ENCODE assay signal across 2 cellular contexts in genomic region chr19:15717781-15718180, GRCh38.
TF ChIP-seq lines count a peak whose summit lies in the region.

No MANE protein-coding gene starts in this region.

TF ChIP-seq in A549, 52 proteins besides CTCF, POLR2A, EP300 and RAD21 (continued from another document):
- TF ChIP-seq REST (IDR thresholded peaks at IDR 0.05), result peak; percentile 72

TF ChIP-seq in HEK293, 187 proteins besides CTCF, POLR2A, EP300 and RAD21 (continued from another document):
- peak; percentile 88 for TF ChIP-seq REST (tag by site-specific recombination; IDR thresholded peaks at IDR 0.05)
